21 cellular contexts compared by ENCODE assay signal in genomic region chr19:45420871-45421270, GRCh38. TPM values are rescaled to one million over a fixed set of nuclear protein-coding genes. Genes with fewer than 3 reads are reported as not detected.
DNase-seq lines count a peak whose midpoint lies in the region; ATAC-seq, FAIRE-seq and TF ChIP-seq lines count a peak whose summit lies in the region.
"Had no signal": no experiment of that assay in that cellular context is flagged by ENCODE, and none has a peak within 500 bp of the region (broad histone marks: within the 10 kb centered on the region; RNA-seq: fewer than 3 reads in every experiment).

No MANE protein-coding gene starts in this region.

- no peaks in the 10 kb centered on the region for H3F3A ChIP-seq in OCI-LY1 (ENCODE audit: insufficient read depth, low read length)

- H3K9me3 ChIP-seq in OCI-LY1 (ENCODE audit: low read length) (no peaks in the 10 kb centered on the region), K562 (replicated peaks; ENCODE audit: control insufficient read depth, insufficient read depth, low read depth, low read length) (no peaks in the 10 kb centered on the region)
- H3K9me3 ChIP-seq: gastrocnemius medialis, testis had no signal

- 87% methylated on average over 6 of the region's 6 CpGs for WGBS in K562 (ENCODE audit: insufficient coverage, low coverage, missing lambda C conversion rate)

- H3K36me3 ChIP-seq in OCI-LY1 (ENCODE audit: insufficient read depth, low read length) (peaks cover 10% of the 10 kb centered on the region; the same call in 1 of the 2 replicates), K562 (ENCODE audit: control insufficient read depth, insufficient read depth, low read length) (peaks cover 50% of the 10 kb centered on the region; the same call in 2 of the 3 replicates)

- H3K4me1 ChIP-seq in OCI-LY1 (ENCODE audit: insufficient read depth, low read length, severe bottlenecking): peaks cover 43% of the 10 kb centered on the region
- peaks cover 21 to 54% of the 10 kb centered on the region in 2 experiments; a peak in 4 of 5 replicates for H3K4me1 ChIP-seq in K562 (replicated peaks in 1 of 2; ENCODE audit: control insufficient read depth in 2 of 2, insufficient read depth in 2 of 2, low read length in 2 of 2)

- TF ChIP-seq POLR2A in K562 (conservative IDR thresholded peaks at IDR 0.05): no peak

- peak overlapping the region; percentile 27 for H3K4me3 Mint-ChIP-seq in activated naive CD4-positive, alpha-beta T cell treated with anti-CD3 and anti-CD28 coated beads, Interleukin-2, amount 10 ng/mL, durations not matched to agents 7 days and 5 days
- peak overlapping the region; percentile 23 for H3K4me3 Mint-ChIP-seq in stimulated activated effector memory CD8-positive, alpha-beta T cell treated with anti-CD3 and anti-CD28 coated beads, Interleukin-12 subunit alpha, Interleukin-12 subunit beta, amount 100 ng/mL, for 72 hours

- DNase-seq in activated naive CD4-positive, alpha-beta T cell treated with anti-CD3 and anti-CD28 coated beads, Interleukin-2, amount 10 ng/mL, durations not matched to agents 7 days and 5 days: no peak
- no peak for DNase-seq in activated naive CD4-positive, alpha-beta T cell treated with anti-CD3 and anti-CD28 coated beads, Interleukin-2, amount 50 U/mL, for 16 hours
- DNase-seq in K562 (ENCODE audit: extremely low read depth in 1 of 4, low spot score in 3 of 4): no peak
- no peak for DNase-seq in stimulated activated effector memory CD8-positive, alpha-beta T cell treated with anti-CD3 and anti-CD28 coated beads, Interleukin-12 subunit alpha, Interleukin-12 subunit beta, amount 100 ng/mL, for 72 hours (ENCODE audit: low spot score in 2 of 2)
- no peak for DNase-seq in MV-4-11 (lab: John Stamatoyannopoulos, UW)
- no peak for DNase-seq in GM10248 (ENCODE audit: extremely low spot score)
- DNase-seq: activated T-cell treated with anti-CD3 and anti-CD28 coated beads, Interleukin-2, amount 50 U/mL, for 72 hours; central memory CD4-positive, alpha-beta T cell; DMS 273 treated with DMSO at 0.1 percent for 48 hours; gastrocnemius medialis; GOT3; islet precursor cell; NCI-H1694; NCI-H526 treated with DMSO at 0.1 percent for 48 hours; testis had no signal

- H3K27me3 Mint-ChIP-seq in activated naive CD4-positive, alpha-beta T cell treated with anti-CD3 and anti-CD28 coated beads, Interleukin-2, amount 10 ng/mL, durations not matched to agents 7 days and 5 days: no peaks in the 10 kb centered on the region

- in situ Hi-C loops in K562 (cut with MboI): no loop called here

- no peak for TF ChIP-seq EP300 in K562 (IDR thresholded peaks at IDR 0.05; ENCODE audit: low read length)

- H3K4me2 ChIP-seq in OCI-LY1 (ENCODE audit: low read length) (no peak overlapping the region), K562 (ENCODE audit: insufficient read depth, low read length) (no peak overlapping the region)

- no TSS peak for BruUV-seq in K562 (replicated peaks; lab: Mats Ljungman, UMichigan)

- TF ChIP-seq RAD21 in K562 (CRISPR knock-in tag; conservative IDR thresholded peaks at IDR 0.05 in 1 of 2, IDR thresholded peaks at IDR 0.05 in 1 of 2): no peak

- TF ChIP-seq CTCF in OCI-LY1 (IDR thresholded peaks at IDR 0.05; ENCODE audit: low read length) (no peak), K562 (IDR thresholded peaks at IDR 0.05 in 2 of 3, conservative IDR thresholded peaks at IDR 0.05 in 1 of 3; ENCODE audit: insufficient read depth in 2 of 3, low read depth in 1 of 3, low read length in 3 of 3) (no peak), GM10248 (IDR thresholded peaks at IDR 0.05; ENCODE audit: control extremely low read depth, extremely low read depth, low read depth, missing control alignments) (no peak)

- ATAC-seq in K562 (no peak), HG02938 (IDR thresholded peaks at IDR 0.05; ENCODE audit: unreplicated experiment) (no peak)
- ATAC-seq in stimulated activated effector memory CD8-positive, alpha-beta T cell treated with anti-CD3 and anti-CD28 coated beads, Interleukin-12 subunit alpha, Interleukin-12 subunit beta, amount 100 ng/mL, for 72 hours: no peak
- ATAC-seq: activated T-cell treated with anti-CD3 and anti-CD28 coated beads, Interleukin-2, amount 50 U/mL, for 72 hours; esophagus mucosa; gastrocnemius medialis; sciatic nerve had no signal

- H3K27me3 ChIP-seq in OCI-LY1 (ENCODE audit: insufficient read depth, low read length) (no peaks in the 10 kb centered on the region), K562 (ENCODE audit: control insufficient read depth in 2 of 2, insufficient read depth in 2 of 2, low read length in 2 of 2) (no peaks in the 10 kb centered on the region)
- H3K27me3 ChIP-seq: gastrocnemius medialis, testis had no signal

- H3K9me1 ChIP-seq in K562 (ENCODE audit: control insufficient read depth, insufficient read depth, low read length): no peaks in the 10 kb centered on the region

- H3K4me3 ChIP-seq in OCI-LY1 (ENCODE audit: low read depth, low read length, poor library complexity, severe bottlenecking) (no peak overlapping the region), K562 (no peak overlapping the region)
- H3K4me3 ChIP-seq: gastrocnemius medialis, lung, testis had no signal

- H3K79me2 ChIP-seq in OCI-LY1 (ENCODE audit: insufficient read depth, low read length): no peaks in the 10 kb centered on the region
- H3K79me2 ChIP-seq in K562 (ENCODE audit: control insufficient read depth, insufficient read depth, low read length): peaks cover 24% of the 10 kb centered on the region

- H3K9me3 Mint-ChIP-seq in activated naive CD4-positive, alpha-beta T cell treated with anti-CD3 and anti-CD28 coated beads, Interleukin-2, amount 10 ng/mL, durations not matched to agents 7 days and 5 days: no peaks in the 10 kb centered on the region
- H3K9me3 Mint-ChIP-seq in stimulated activated effector memory CD8-positive, alpha-beta T cell treated with anti-CD3 and anti-CD28 coated beads, Interleukin-12 subunit alpha, Interleukin-12 subunit beta, amount 100 ng/mL, for 72 hours: no peaks in the 10 kb centered on the region
- H3K9me3 Mint-ChIP-seq: activated T-cell treated with anti-CD3 and anti-CD28 coated beads, Interleukin-2, amount 50 U/mL, for 72 hours had no signal

- intact Hi-C loops in K562 (cut with micrococcal nuclease): no loop called here

- H3K27ac Mint-ChIP-seq in activated naive CD4-positive, alpha-beta T cell treated with anti-CD3 and anti-CD28 coated beads, Interleukin-2, amount 10 ng/mL, durations not matched to agents 7 days and 5 days: peak overlapping the region; percentile 26
- H3K27ac Mint-ChIP-seq in stimulated activated effector memory CD8-positive, alpha-beta T cell treated with anti-CD3 and anti-CD28 coated beads, Interleukin-12 subunit alpha, Interleukin-12 subunit beta, amount 100 ng/mL, for 72 hours: peak overlapping the region; percentile 88
- H3K27ac Mint-ChIP-seq: activated T-cell treated with anti-CD3 and anti-CD28 coated beads, Interleukin-2, amount 50 U/mL, for 72 hours had no signal

- POLR2A ChIA-PET in K562 (lab: Yijun Ruan, JAX) (interaction anchor here (0.5 to 1.4 kb wide), 3 partner anchors 15 to 65 kb away, joined by 4 to 6 read pairs (median 4); no protein-coding TSS in a partner anchor), GM10248 (lab: Yijun Ruan, JAX) (interaction anchor here (1.5 kb wide), 1 partner anchor 47 kb away, joined by 6 read pairs; the partner anchor contains the start of gene FOSB)

- CTCF ChIA-PET in activated naive CD4-positive, alpha-beta T cell treated with anti-CD3 and anti-CD28 coated beads, Interleukin-2, amount 10 ng/mL, durations not matched to agents 7 days and 5 days (lab: Charles Lee): interaction anchor here (0.6 kb wide), 1 partner anchor 260 kb away, joined by 3 read pairs; no protein-coding TSS in a partner anchor
- CTCF ChIA-PET in K562 (lab: Yijun Ruan, JAX; ENCODE audit: low intra/inter-chr PET ratio): no interaction called here
- CTCF ChIA-PET in GM10248 (lab: Yijun Ruan, JAX): interaction anchor here (1.4 to 3.1 kb wide), 3 partner anchors 19 to 65 kb away, joined by 8 to 20 read pairs (median 14); no protein-coding TSS in a partner anchor

- no peak for FAIRE-seq in K562 (lab: Jason Lieb, UNC)

- H3K36me3 Mint-ChIP-seq in activated naive CD4-positive, alpha-beta T cell treated with anti-CD3 and anti-CD28 coated beads, Interleukin-2, amount 10 ng/mL, durations not matched to agents 7 days and 5 days: peaks cover 31% of the 10 kb centered on the region
- H3K36me3 Mint-ChIP-seq in stimulated activated effector memory CD8-positive, alpha-beta T cell treated with anti-CD3 and anti-CD28 coated beads, Interleukin-12 subunit alpha, Interleukin-12 subunit beta, amount 100 ng/mL, for 72 hours: peaks cover 62% of the 10 kb centered on the region

- H4K20me1 ChIP-seq in OCI-LY1 (ENCODE audit: insufficient read depth, low read length): no peaks in the 10 kb centered on the region
- H4K20me1 ChIP-seq in K562 (replicated peaks; ENCODE audit: control insufficient read depth, insufficient read depth, low read length): no peaks in the 10 kb centered on the region

- H3K27ac ChIP-seq in OCI-LY1 (ENCODE audit: low read depth, low read length, poor library complexity, severe bottlenecking) (peak overlapping the region; percentile 2), K562 (ENCODE audit: extremely low read depth, low read depth, low read length) (no peak overlapping the region)
- H3K27ac ChIP-seq: C4-2B, gastrocnemius medialis, testis had no signal

- no peak overlapping the region for H2AFZ ChIP-seq in OCI-LY1 (ENCODE audit: low read length)
- no peak overlapping the region for H2AFZ ChIP-seq in K562 (ENCODE audit: low read depth, low read length)

- H3K9ac ChIP-seq in OCI-LY1 (ENCODE audit: low read length) (no peak overlapping the region), K562 (ENCODE audit: insufficient read depth in 1 of 2, low read depth in 2 of 2, low read length in 2 of 2) (no peak overlapping the region; a peak in 1 of 4 replicates)

- no peaks in the 10 kb centered on the region for H3K9me2 ChIP-seq in OCI-LY1 (ENCODE audit: low read depth, low read length)

- H3K4me1 Mint-ChIP-seq in activated naive CD4-positive, alpha-beta T cell treated with anti-CD3 and anti-CD28 coated beads, Interleukin-2, amount 10 ng/mL, durations not matched to agents 7 days and 5 days: peaks cover 68% of the 10 kb centered on the region
- H3K4me1 Mint-ChIP-seq in stimulated activated effector memory CD8-positive, alpha-beta T cell treated with anti-CD3 and anti-CD28 coated beads, Interleukin-12 subunit alpha, Interleukin-12 subunit beta, amount 100 ng/mL, for 72 hours: peaks cover 56% of the 10 kb centered on the region

RNA-seq across cellular contexts. Expression of gene ERCC1, which starts 2.8 kb away (rescaled TPM):
- total RNA-seq in K562 (2011; cell fraction: chromatin; rRNA removed; ENCODE audit: low replicate concordance): 39.0 and 101 TPM in 2 replicates
- 64.0 and 74.7 TPM in 2 replicates for total RNA-seq in K562 (2011; cell fraction: nucleolus; rRNA removed)
- total RNA-seq in K562 (2011; cell fraction: nucleoplasm; rRNA removed): 56.7 and 74.6 TPM in 2 replicates
- total RNA-seq in K562 (2014; rRNA removed) (87.1 and 89.4 TPM in 2 replicates), K562 (2014; rRNA removed; fragmentation: Illumina TruSeq; extraction: Trizol) (31.1 and 37.7 TPM in 2 replicates), K562 (2015; rRNA removed; fragmentation: Illumina TruSeq; extraction: Trizol) (49.9 and 57.3 TPM in 2 replicates), K562 (2021) (75.1 and 75.5 TPM in 2 replicates)
- polyA plus RNA-seq in K562 (2011; rRNA removed) (60.0 and 67.5 TPM in 2 replicates), K562 (2014; fragmentation: Illumina TruSeq; extraction: Trizol) (70.3 and 86.8 TPM in 2 replicates), K562 (2014; fragmentation: Nextera tagmentation; extraction: Ambion mirVana) (10 to 100 TPM in 1 of 2 experiments, 1 to 10 TPM in 1; 9.3 to 17.0 TPM), K562 (2014; rRNA removed) (92.6 and 95.8 TPM in 2 replicates)
- 85.4 and 165 TPM in 2 replicates for polyA plus RNA-seq in K562 (2011; cell fraction: cytosol; rRNA removed)
- polyA plus RNA-seq in K562 (2011; cell fraction: nucleus; rRNA removed): 90.3 and 164 TPM in 2 replicates
- 61.5 and 139 TPM in 2 replicates for polyA plus RNA-seq in K562 (2012)
- polyA minus RNA-seq in K562 (2011; rRNA and poly(A)+ RNA removed): 19.6 and 33.4 TPM in 2 replicates
- polyA minus RNA-seq in K562 (2011; cell fraction: cytosol; rRNA and poly(A)+ RNA removed): 57.8 and 74.6 TPM in 2 replicates
- 37.8 and 41.3 TPM in 2 replicates for polyA minus RNA-seq in K562 (2011; cell fraction: nucleus; rRNA and poly(A)+ RNA removed)

RNA-seq across cellular contexts. Expression of gene POLR1G, which starts 14.4 kb away (rescaled TPM):
- total RNA-seq in K562 (2011; cell fraction: chromatin; rRNA removed; ENCODE audit: low replicate concordance): 7.5 and 14.6 TPM in 2 replicates
- 11.1 and 14.3 TPM in 2 replicates for total RNA-seq in K562 (2011; cell fraction: nucleolus; rRNA removed)
- total RNA-seq in K562 (2011; cell fraction: nucleoplasm; rRNA removed): 9.8 and 10.3 TPM in 2 replicates
- 36.6 and 50.6 TPM in 2 replicates for total RNA-seq in K562 (2014; rRNA removed)
- total RNA-seq in K562 (2014; rRNA removed; fragmentation: Illumina TruSeq; extraction: Trizol): 19.7 and 22.7 TPM in 2 replicates
- 50.1 and 51.0 TPM in 2 replicates for total RNA-seq in K562 (2015; rRNA removed; fragmentation: Illumina TruSeq; extraction: Trizol)
- 27.4 and 32.1 TPM in 2 replicates for total RNA-seq in K562 (2021)
- polyA plus RNA-seq in K562 (2011; rRNA removed): 8.5 and 9.7 TPM in 2 replicates
- 11.0 and 17.1 TPM in 2 replicates for polyA plus RNA-seq in K562 (2011; cell fraction: cytosol; rRNA removed)
- 3.6 and 6.6 TPM in 2 replicates for polyA plus RNA-seq in K562 (2011; cell fraction: nucleus; rRNA removed)
- polyA plus RNA-seq in K562 (2012): 5.1 and 14.9 TPM in 2 replicates
- 32.6 and 37.4 TPM in 2 replicates for polyA plus RNA-seq in K562 (2014; fragmentation: Illumina TruSeq; extraction: Trizol)
- 1 to 10 TPM; 3.0 to 6.4 TPM for polyA plus RNA-seq in K562 (2014; fragmentation: Nextera tagmentation; extraction: Ambion mirVana)
- polyA plus RNA-seq in K562 (2014; rRNA removed): 29.2 and 31.7 TPM in 2 replicates
- 4.5 and 4.9 TPM in 2 replicates for polyA minus RNA-seq in K562 (2011; rRNA and poly(A)+ RNA removed)
- 12.2 and 12.9 TPM in 2 replicates for polyA minus RNA-seq in K562 (2011; cell fraction: cytosol; rRNA and poly(A)+ RNA removed)
- 3.0 and 3.8 TPM in 2 replicates for polyA minus RNA-seq in K562 (2011; cell fraction: nucleus; rRNA and poly(A)+ RNA removed)

RNA-seq across cellular contexts. Expression of gene PPP1R13L, which starts 16.0 kb away (rescaled TPM):
- 13.7 and 25.0 TPM in 2 replicates for total RNA-seq in K562 (2011; cell fraction: chromatin; rRNA removed; ENCODE audit: low replicate concordance)
- total RNA-seq in K562 (2011; cell fraction: nucleolus; rRNA removed): 14.5 and 17.6 TPM in 2 replicates
- 15.8 and 21.6 TPM in 2 replicates for total RNA-seq in K562 (2011; cell fraction: nucleoplasm; rRNA removed)
- total RNA-seq in K562 (2014; rRNA removed) (2.3 TPM in 2 replicates), K562 (2014; rRNA removed; fragmentation: Illumina TruSeq; extraction: Trizol) (0.84 and 1.0 TPM in 2 replicates), K562 (2015; rRNA removed; fragmentation: Illumina TruSeq; extraction: Trizol) (0.83 and 0.94 TPM in 2 replicates), K562 (2021) (4.5 and 6.7 TPM in 2 replicates)
- polyA plus RNA-seq in K562 (2011; rRNA removed) (2.0 and 6.6 TPM in 2 replicates), K562 (2014; fragmentation: Illumina TruSeq; extraction: Trizol) (2.7 and 3.6 TPM in 2 replicates), K562 (2014; fragmentation: Nextera tagmentation; extraction: Ambion mirVana) (under 1 TPM; 0.32 to 0.82 TPM), K562 (2014; rRNA removed) (1.7 and 3.7 TPM in 2 replicates)
- polyA plus RNA-seq in K562 (2011; cell fraction: cytosol; rRNA removed): 2.6 and 3.5 TPM in 2 replicates
- 16.5 and 21.1 TPM in 2 replicates for polyA plus RNA-seq in K562 (2011; cell fraction: nucleus; rRNA removed)
- polyA plus RNA-seq in K562 (2012): 7.4 and 23.3 TPM in 2 replicates
- polyA minus RNA-seq in K562 (2011; rRNA and poly(A)+ RNA removed): 1.6 and 2.6 TPM in 2 replicates
- polyA minus RNA-seq in K562 (2011; cell fraction: cytosol; rRNA and poly(A)+ RNA removed): 2.4 and 7.6 TPM in 2 replicates
- 3.1 and 6.1 TPM in 2 replicates for polyA minus RNA-seq in K562 (2011; cell fraction: nucleus; rRNA and poly(A)+ RNA removed)

RNA-seq across cellular contexts. Expression of gene FOSB, which starts 46.9 kb away (rescaled TPM):
- 2.1 and 8.8 TPM in 2 replicates for total RNA-seq in K562 (2011; cell fraction: chromatin; rRNA removed; ENCODE audit: low replicate concordance)
- 4.2 and 6.7 TPM in 2 replicates for total RNA-seq in K562 (2011; cell fraction: nucleolus; rRNA removed)
- 3.9 and 4.5 TPM in 2 replicates for total RNA-seq in K562 (2011; cell fraction: nucleoplasm; rRNA removed)
- total RNA-seq in K562 (2014; rRNA removed) (1.2 and 1.6 TPM in 2 replicates), K562 (2014; rRNA removed; fragmentation: Illumina TruSeq; extraction: Trizol) (0.73 TPM in 2 replicates), K562 (2015; rRNA removed; fragmentation: Illumina TruSeq; extraction: Trizol) (0.18 and 0.26 TPM in 2 replicates), K562 (2021) (2.4 and 2.7 TPM in 2 replicates)
- polyA plus RNA-seq in K562 (2011; rRNA removed) (0.25 and 0.27 TPM in 2 replicates), K562 (2014; fragmentation: Illumina TruSeq; extraction: Trizol) (1.2 and 1.4 TPM in 2 replicates), K562 (2014; fragmentation: Nextera tagmentation; extraction: Ambion mirVana) (under 1 TPM; 0.11 to 0.30 TPM), K562 (2014; rRNA removed) (0.93 and 2.9 TPM in 2 replicates)
- 0.32 and 0.52 TPM in 2 replicates for polyA plus RNA-seq in K562 (2011; cell fraction: cytosol; rRNA removed)
- polyA plus RNA-seq in K562 (2011; cell fraction: nucleus; rRNA removed): 1.8 and 3.8 TPM in 2 replicates
- 0.76 and 1.3 TPM in 2 replicates for polyA plus RNA-seq in K562 (2012)
- polyA minus RNA-seq in K562 (2011; rRNA and poly(A)+ RNA removed): 0.54 and 0.77 TPM in 2 replicates
- polyA minus RNA-seq in K562 (2011; cell fraction: cytosol; rRNA and poly(A)+ RNA removed): 0.55 and 0.76 TPM in 2 replicates
- polyA minus RNA-seq in K562 (2011; cell fraction: nucleus; rRNA and poly(A)+ RNA removed): 2.8 and 3.6 TPM in 2 replicates

RNA-seq across cellular contexts. Expression of gene ERCC2, which starts 50.5 kb away (rescaled TPM):
- total RNA-seq in K562 (2011; cell fraction: chromatin; rRNA removed; ENCODE audit: low replicate concordance): 133 and 285 TPM in 2 replicates
- 121 and 134 TPM in 2 replicates for total RNA-seq in K562 (2011; cell fraction: nucleolus; rRNA removed)
- 92.9 and 95.2 TPM in 2 replicates for total RNA-seq in K562 (2011; cell fraction: nucleoplasm; rRNA removed)
- 26.4 and 29.8 TPM in 2 replicates for total RNA-seq in K562 (2014; rRNA removed)
- 12.0 and 15.0 TPM in 2 replicates for total RNA-seq in K562 (2014; rRNA removed; fragmentation: Illumina TruSeq; extraction: Trizol)
- total RNA-seq in K562 (2015; rRNA removed; fragmentation: Illumina TruSeq; extraction: Trizol): 12.9 and 13.9 TPM in 2 replicates
- 55.9 and 57.7 TPM in 2 replicates for total RNA-seq in K562 (2021)
- 23.4 and 52.4 TPM in 2 replicates for polyA plus RNA-seq in K562 (2011; rRNA removed)
- polyA plus RNA-seq in K562 (2011; cell fraction: cytosol; rRNA removed): 23.5 and 48.2 TPM in 2 replicates
- polyA plus RNA-seq in K562 (2011; cell fraction: nucleus; rRNA removed): 142 and 172 TPM in 2 replicates
- polyA plus RNA-seq in K562 (2012): 37.7 and 45.1 TPM in 2 replicates
- 28.5 and 32.7 TPM in 2 replicates for polyA plus RNA-seq in K562 (2014; fragmentation: Illumina TruSeq; extraction: Trizol)
- 1 to 10 TPM; 2.2 to 2.4 TPM for polyA plus RNA-seq in K562 (2014; fragmentation: Nextera tagmentation; extraction: Ambion mirVana)
- polyA plus RNA-seq in K562 (2014; rRNA removed): 31.1 and 31.6 TPM in 2 replicates
- 51.5 and 54.5 TPM in 2 replicates for polyA minus RNA-seq in K562 (2011; rRNA and poly(A)+ RNA removed)
- polyA minus RNA-seq in K562 (2011; cell fraction: cytosol; rRNA and poly(A)+ RNA removed): 26.8 and 33.6 TPM in 2 replicates
- polyA minus RNA-seq in K562 (2011; cell fraction: nucleus; rRNA and poly(A)+ RNA removed): 37.0 and 57.0 TPM in 2 replicates
